Comparison of ENCODE assay signal across 13 cellular contexts in genomic region chr10:109895848-109896247, GRCh38. TPM values are rescaled to one million over a fixed set of nuclear protein-coding genes. Genes with fewer than 3 reads are reported as not detected.
DNase-seq lines count a peak whose midpoint lies in the region; ATAC-seq, FAIRE-seq and TF ChIP-seq lines count a peak whose summit lies in the region.
"Had no signal": no experiment of that assay in that cellular context is flagged by ENCODE, and none has a peak within 500 bp of the region (broad histone marks: within the 10 kb centered on the region; RNA-seq: fewer than 3 reads in every experiment).

No MANE protein-coding gene starts in this region.

- intact Hi-C loops in heart right ventricle (cut with DNase I) (loop anchor here in 3 of 10 donors (5.0 to 10.0 kb wide), 3 partner anchors 81 to 199 kb away; partner anchors contain the start of gene ADD3 (in 1 of the 3)), Right ventricle myocardium inferior (cut with DNase I) (loop anchor here (5.0 kb wide), 2 partner anchors 221 to 671 kb away; partner anchors contain the start of gene SMC3), dorsolateral prefrontal cortex (cut with DNase I) (no loop called here), pancreas (cut with DNase I) (loop anchor here in 1 of 3 donors (10.0 kb wide), 1 partner anchor 119 kb away; no protein-coding TSS in a partner anchor), aorta (cut with DNase I) (loop anchor here in 1 of 2 donors (2.0 to 5.0 kb wide), 4 partner anchors 17 to 111 kb away; partner anchors contain the start of gene ADD3), spleen (cut with DNase I; ENCODE audit: low total_unique reads) (no loop called here)

- no peaks in the 10 kb centered on the region for H3K9me3 ChIP-seq in heart right ventricle
- H3K9me3 ChIP-seq in pancreas: no peaks in the 10 kb centered on the region
- no peaks in the 10 kb centered on the region for H3K9me3 ChIP-seq in aorta (ENCODE audit: control insufficient read depth, low read length)
- no peaks in the 10 kb centered on the region for H3K9me3 ChIP-seq in spleen

- DNase-seq in heart right ventricle (no peak), Right ventricle myocardium inferior (ENCODE audit: missing footprints) (no peak), dorsolateral prefrontal cortex (no peak), pancreas (no peak), aorta (no peak), spleen (no peak), NCI-H510A (lab: John Stamatoyannopoulos, UW) (no peak)
- no peak for DNase-seq in activated naive CD4-positive, alpha-beta T cell treated with Interleukin-2 at 50 U/mL for 16 hours
- DNase-seq: activated CD4-positive, alpha-beta T cell treated with anti-CD3 and anti-CD28 coated beads for 48 hours; foreskin keratinocyte; natural killer cell; NCI-H226; OCI-M1 had no signal

- H3K36me3 ChIP-seq in heart right ventricle (peaks cover 0 to 17% (median 4%) of the 10 kb centered on the region in 9 donors), pancreas (peaks cover 0 to 7% (median 0%) of the 10 kb centered on the region in 3 donors), aorta (ENCODE audit: control insufficient read depth in 1 of 2, insufficient read depth in 2 of 2, low read length in 1 of 2) (no peaks in the 10 kb centered on the region), spleen (peaks cover 0 to 72% (median 12%) of the 10 kb centered on the region in 6 donors)

- no peak for FAIRE-seq in pancreas (lab: Jason Lieb, UNC)

- H3K27ac ChIP-seq in heart right ventricle (peak overlapping the region; percentile 6 to 86 (median 72)), dorsolateral prefrontal cortex (peak overlapping the region in 58 of 59 donors; percentile 5 to 94 (median 82)), pancreas (peak overlapping the region in 3 of 4 donors; percentile 0 to 18 (median 16)), aorta (ENCODE audit: low read depth in 1 of 2, low read length in 2 of 2) (peak overlapping the region; percentile 62 to 82), spleen (no peak overlapping the region)
- H3K27ac ChIP-seq: foreskin keratinocyte had no signal

- H3K4me3 ChIP-seq in heart right ventricle (no peak overlapping the region), dorsolateral prefrontal cortex (no peak overlapping the region), pancreas (no peak overlapping the region), aorta (ENCODE audit: low read length in 2 of 2) (no peak overlapping the region), spleen (no peak overlapping the region)

- ATAC-seq in heart right ventricle (no peak), Right ventricle myocardium inferior (no peak), pancreas (peak in 3 of 4 donors; percentile 6 to 25 (median 24)), aorta (ENCODE audit: low FRiP score) (no peak)
- ATAC-seq: natural killer cell had no signal

- H3K27me3 ChIP-seq in heart right ventricle: no peaks in the 10 kb centered on the region
- no peaks in the 10 kb centered on the region for H3K27me3 ChIP-seq in dorsolateral prefrontal cortex
- no peaks in the 10 kb centered on the region for H3K27me3 ChIP-seq in pancreas
- no peaks in the 10 kb centered on the region for H3K27me3 ChIP-seq in aorta (ENCODE audit: control insufficient read depth in 1 of 2, insufficient read depth in 2 of 2, low read length in 1 of 2)
- no peaks in the 10 kb centered on the region for H3K27me3 ChIP-seq in spleen (replicated peaks in 1 of 7)
- H3K27me3 ChIP-seq: foreskin keratinocyte had no signal

- TF ChIP-seq CTCF in heart right ventricle (IDR thresholded peaks at IDR 0.05): no peak
- no peak for TF ChIP-seq CTCF in dorsolateral prefrontal cortex (IDR thresholded peaks at IDR 0.05 in 54 of 56, conservative IDR thresholded peaks at IDR 0.05 in 2 of 56; ENCODE audit: low read depth in 1 of 56, partially characterized antibody in 56 of 56)
- TF ChIP-seq CTCF in pancreas (IDR thresholded peaks at IDR 0.05): no peak
- TF ChIP-seq CTCF in spleen (IDR thresholded peaks at IDR 0.05 in 8 of 11, conservative IDR thresholded peaks at IDR 0.05 in 3 of 11): no peak

- TF ChIP-seq POLR2A in spleen (IDR thresholded peaks at IDR 0.05): no peak

- peaks cover 21 to 99% (median 85%) of the 10 kb centered on the region in 9 donors for H3K4me1 ChIP-seq in heart right ventricle
- peaks cover 31 to 65% (median 47%) of the 10 kb centered on the region in 3 donors for H3K4me1 ChIP-seq in pancreas
- peaks cover 12 to 23% of the 10 kb centered on the region in 2 donors for H3K4me1 ChIP-seq in aorta (ENCODE audit: control insufficient read depth in 1 of 2, insufficient read depth in 2 of 2, low read length in 2 of 2)
- H3K4me1 ChIP-seq in spleen: peaks cover 0 to 70% (median 36%) of the 10 kb centered on the region in 6 donors

RNA-seq across cellular contexts. Expression of gene XPNPEP1, which starts 27.5 kb away (rescaled TPM):
- total RNA-seq in heart right ventricle (10 to 100 TPM; 35.8 to 51.6 (median 43.5) TPM), Right ventricle myocardium inferior (43.6 TPM), dorsolateral prefrontal cortex (10 to 100 TPM; 42.7 to 96.7 (median 63.5) TPM), pancreas (100 to 1,000 TPM in 1 of 6 donors, 10 to 100 TPM in 5; 66.9 to 112 (median 83.3) TPM), aorta (10 to 100 TPM; 47.5 to 68.9 TPM), spleen (10 to 100 TPM; 51.0 to 97.1 (median 64.8) TPM)
- polyA plus RNA-seq in heart right ventricle (10 to 100 TPM; 15.9 to 33.2 TPM), pancreas (10 to 100 TPM; 34.1 to 69.3 TPM), aorta (10 to 100 TPM; 28.4 to 38.9 TPM), spleen (10 to 100 TPM; 23.1 to 29.5 (median 26.2) TPM)

Comparison
In these comparisons a context has a peak if more than half of its experiments do, and no peak if none do; other contexts are left out.
1. ATAC-seq: peak in pancreas (3 of 4); none in heart right ventricle (0 of 8), Right ventricle myocardium inferior (single experiment) and aorta (single experiment).
2. H3K27ac ChIP-seq: peak in heart right ventricle (10 of 10), dorsolateral prefrontal cortex (58 of 59), pancreas (3 of 4) and aorta (2 of 2); none in spleen (0 of 8).